ENCODE assay signal across 22 cellular contexts in genomic region chr6:136011475-136011874, GRCh38.
DNase-seq lines count a peak whose midpoint lies in the region; ATAC-seq and TF ChIP-seq lines count a peak whose summit lies in the region.
"Had no signal": no experiment of that assay in that cellular context is flagged by ENCODE, and none has a peak within 500 bp of the region (broad histone marks: within the 10 kb centered on the region; RNA-seq: fewer than 3 reads in every experiment).

No MANE protein-coding gene starts in this region.

- H4K8ac ChIP-seq in trophoblast cell (ENCODE audit: low read depth, low read length), result no peak overlapping the region

- H3K27me3 ChIP-seq in PC-9 (ENCODE audit: insufficient read depth, low read depth), result no peaks in the 10 kb centered on the region
- no peaks in the 10 kb centered on the region for H3K27me3 ChIP-seq in trophoblast cell (ENCODE audit: insufficient read depth, low read length)
- H3K27me3 ChIP-seq: BLaER1 treated with 17β-estradiol and CSF1 and Interleukin-3, amounts not matched to agents 10 nM and 100 nM; gastroesophageal sphincter; right lobe of liver; testis had no signal

- no peak overlapping the region for H2BK120ac ChIP-seq in trophoblast cell (ENCODE audit: insufficient read depth, low read length, poor library complexity)

- intact Hi-C loops in PC-9 (cut with micrococcal nuclease; ENCODE audit: unreplicated experiment), result no loop called here

- BruUV-seq in PC-9 (replicated peaks; lab: Mats Ljungman, UMichigan), result no TSS peak

- no peak overlapping the region for H2BK5ac ChIP-seq in trophoblast cell (ENCODE audit: low read depth, low read length, poor library complexity)

- H3K27ac ChIP-seq in PC-9 (no peak overlapping the region), trophoblast cell (ENCODE audit: low read depth, low read length) (no peak overlapping the region)
- H3K27ac ChIP-seq: BLaER1 treated with 17β-estradiol and CSF1 and Interleukin-3, amounts not matched to agents 10 nM and 100 nM; gastroesophageal sphincter; right lobe of liver; testis had no signal

- ATAC-seq in activated CD8-positive, alpha-beta memory T cell treated with anti-CD3 and anti-CD28 coated beads, Interleukin-2, amount 10 ng/mL, durations not matched to agents 7 days and 5 days, result no peak
- ATAC-seq: activated naive CD4-positive, alpha-beta T cell treated with anti-CD3 and anti-CD28 coated beads, Interleukin-2, amount 50 U/mL, for 72 hours; gastroesophageal sphincter; K562; naive thymus-derived CD4-positive, alpha-beta T cell; Panc1; right lobe of liver; stimulated activated effector memory CD8-positive, alpha-beta T cell treated with anti-CD3 and anti-CD28 coated beads, Interleukin-12 subunit alpha, Interleukin-12 subunit beta, amount 100 ng/mL, for 72 hours had no signal

- no peaks in the 10 kb centered on the region for H3K36me3 Mint-ChIP-seq in activated CD8-positive, alpha-beta memory T cell treated with anti-CD3 and anti-CD28 coated beads, Interleukin-2, amount 10 ng/mL, durations not matched to agents 7 days and 5 days
- H3K36me3 Mint-ChIP-seq in T-helper 2 cell treated with Interferon-gamma antibody and Interleukin-4, amounts not matched to agents 5 μg/mL and 100 μg/mL, for 36 hours (ENCODE audit: low read depth), result peaks cover 3% of the 10 kb centered on the region
- H3K36me3 Mint-ChIP-seq: brain; stimulated activated effector memory CD8-positive, alpha-beta T cell treated with anti-CD3 and anti-CD28 coated beads, Interleukin-12 subunit alpha, Interleukin-12 subunit beta, amount 100 ng/mL, for 72 hours had no signal

- H3K4me2 ChIP-seq in PC-9 (no peak overlapping the region), trophoblast cell (ENCODE audit: low read length) (no peak overlapping the region)

- no peak overlapping the region for H3K4me3 ChIP-seq in PC-9
- H3K4me3 ChIP-seq in fibroblast of mammary gland (ENCODE audit: control insufficient read depth, low read depth, low read length), result no peak overlapping the region
- no peak overlapping the region for H3K4me3 ChIP-seq in trophoblast cell (ENCODE audit: low read depth, low read length)
- H3K4me3 ChIP-seq: BLaER1 treated with 17β-estradiol and CSF1 and Interleukin-3, amounts not matched to agents 10 nM and 100 nM; gastroesophageal sphincter; K562; right lobe of liver; testis had no signal

- H4K12ac ChIP-seq in trophoblast cell (ENCODE audit: low read depth, low read length), result no peak overlapping the region

- CTCF ChIA-PET in PC-9 (lab: Charles Lee), result no interaction called here
- CTCF ChIA-PET in activated CD8-positive, alpha-beta memory T cell treated with anti-CD3 and anti-CD28 coated beads, Interleukin-2, amount 10 ng/mL, durations not matched to agents 7 days and 5 days (lab: Charles Lee), result no interaction called here

- no peak for TF ChIP-seq CTCF in PC-9 (conservative IDR thresholded peaks at IDR 0.05)
- no peak for TF ChIP-seq CTCF in fibroblast of mammary gland (conservative IDR thresholded peaks at IDR 0.05; ENCODE audit: control insufficient read depth, insufficient read depth, low read depth, low read length)

- no peak overlapping the region for H3K27ac Mint-ChIP-seq in activated CD8-positive, alpha-beta memory T cell treated with anti-CD3 and anti-CD28 coated beads, Interleukin-2, amount 10 ng/mL, durations not matched to agents 7 days and 5 days
- no peak overlapping the region for H3K27ac Mint-ChIP-seq in T-helper 2 cell treated with Interferon-gamma antibody and Interleukin-4, amounts not matched to agents 5 μg/mL and 100 μg/mL, for 36 hours
- H3K27ac Mint-ChIP-seq: activated naive CD4-positive, alpha-beta T cell treated with anti-CD3 and anti-CD28 coated beads, Interleukin-2, amount 50 U/mL, for 72 hours; stimulated activated effector memory CD8-positive, alpha-beta T cell treated with anti-CD3 and anti-CD28 coated beads, Interleukin-12 subunit alpha, Interleukin-12 subunit beta, amount 100 ng/mL, for 72 hours had no signal

- 0 out of 2 replicates have a peak overlapping the region, but pooled peaks have one; percentile 58 for H2AFZ ChIP-seq in PC-9
- no peak overlapping the region for H2AFZ ChIP-seq in trophoblast cell (ENCODE audit: insufficient read depth, low read length, poor library complexity)

- H3F3A ChIP-seq in PC-9 (ENCODE audit: insufficient read depth, low read depth), result no peaks in the 10 kb centered on the region

- no peak overlapping the region for H2BK12ac ChIP-seq in trophoblast cell (ENCODE audit: low read length)

- DNase-seq in SKM-1 treated with dmso at 0.1 percent for 144 hours (lab: John Stamatoyannopoulos, UW; ENCODE audit: unreplicated experiment) (peak; percentile 12), SKM-1 (lab: John Stamatoyannopoulos, UW; ENCODE audit: unreplicated experiment) (no peak), PC-9 (no peak), fibroblast of mammary gland (ENCODE audit: low read depth) (peak; percentile 57), trophoblast cell (peak; percentile 56 to 71), NCI-H1417 (lab: John Stamatoyannopoulos, UW) (no peak)
- no peak for DNase-seq in activated CD8-positive, alpha-beta memory T cell treated with anti-CD3 and anti-CD28 coated beads, Interleukin-2, amount 10 ng/mL, durations not matched to agents 7 days and 5 days
- DNase-seq in T-helper 2 cell treated with Interferon-gamma antibody and Interleukin-4, amounts not matched to agents 5 μg/mL and 100 μg/mL, for 36 hours (ENCODE audit: low spot score), result no peak
- DNase-seq: cortex of kidney; kidney; naive thymus-derived CD4-positive, alpha-beta T cell; NCI-H1930; right lobe of liver; T-helper 9 cell; testis had no signal

- H3K36me3 ChIP-seq in PC-9 (ENCODE audit: low read depth) (no peaks in the 10 kb centered on the region), trophoblast cell (ENCODE audit: control insufficient read depth in 1 of 2, insufficient read depth in 2 of 2, low read length in 2 of 2) (no peaks in the 10 kb centered on the region)
- H3K36me3 ChIP-seq: gastroesophageal sphincter, right lobe of liver had no signal

- H3K4me1 Mint-ChIP-seq in activated CD8-positive, alpha-beta memory T cell treated with anti-CD3 and anti-CD28 coated beads, Interleukin-2, amount 10 ng/mL, durations not matched to agents 7 days and 5 days, result no peaks in the 10 kb centered on the region
- H3K4me1 Mint-ChIP-seq in T-helper 2 cell treated with Interferon-gamma antibody and Interleukin-4, amounts not matched to agents 5 μg/mL and 100 μg/mL, for 36 hours (ENCODE audit: low read depth), result no peaks in the 10 kb centered on the region
- H3K4me1 Mint-ChIP-seq: stimulated activated effector memory CD8-positive, alpha-beta T cell treated with anti-CD3 and anti-CD28 coated beads, Interleukin-12 subunit alpha, Interleukin-12 subunit beta, amount 100 ng/mL, for 72 hours had no signal

- no CpG with 5 or more reads among the region's 2 CpGs for WGBS in trophoblast cell (ENCODE audit: extremely low coverage, insufficient coverage, insufficient read length)

- no peaks in the 10 kb centered on the region for H3K79me1 ChIP-seq in trophoblast cell (ENCODE audit: low read length)

- no peaks in the 10 kb centered on the region for H3K9me2 ChIP-seq in PC-9 (ENCODE audit: insufficient read depth)

- POLR2A ChIA-PET in PC-9 (lab: Charles Lee; ENCODE audit: unreplicated experiment), result no interaction called here

- no peak overlapping the region for H3K18ac ChIP-seq in trophoblast cell (ENCODE audit: low read length)

- peaks cover 2% of the 10 kb centered on the region for H3K9me3 Mint-ChIP-seq in activated CD8-positive, alpha-beta memory T cell treated with anti-CD3 and anti-CD28 coated beads, Interleukin-2, amount 10 ng/mL, durations not matched to agents 7 days and 5 days (ENCODE audit: low read depth)
- H3K9me3 Mint-ChIP-seq in T-helper 2 cell treated with Interferon-gamma antibody and Interleukin-4, amounts not matched to agents 5 μg/mL and 100 μg/mL, for 36 hours, result peaks cover 20% of the 10 kb centered on the region
- H3K9me3 Mint-ChIP-seq: stimulated activated effector memory CD8-positive, alpha-beta T cell treated with anti-CD3 and anti-CD28 coated beads, Interleukin-12 subunit alpha, Interleukin-12 subunit beta, amount 100 ng/mL, for 72 hours had no signal

- no peak overlapping the region for H3K23ac ChIP-seq in trophoblast cell (ENCODE audit: low read length)

- no peak overlapping the region for H3K4me3 Mint-ChIP-seq in activated CD8-positive, alpha-beta memory T cell treated with anti-CD3 and anti-CD28 coated beads, Interleukin-2, amount 10 ng/mL, durations not matched to agents 7 days and 5 days
- H3K4me3 Mint-ChIP-seq in T-helper 2 cell treated with Interferon-gamma antibody and Interleukin-4, amounts not matched to agents 5 μg/mL and 100 μg/mL, for 36 hours, result no peak overlapping the region
- H3K4me3 Mint-ChIP-seq: brain; naive thymus-derived CD4-positive, alpha-beta T cell; stimulated activated effector memory CD8-positive, alpha-beta T cell treated with anti-CD3 and anti-CD28 coated beads, Interleukin-12 subunit alpha, Interleukin-12 subunit beta, amount 100 ng/mL, for 72 hours had no signal

- no peak overlapping the region for H3K9ac ChIP-seq in trophoblast cell (ENCODE audit: low read length)
- H3K9ac ChIP-seq: BLaER1 treated with 17β-estradiol and CSF1 and Interleukin-3, amounts not matched to agents 10 nM and 100 nM had no signal

- H3K9me3 ChIP-seq in PC-9 (ENCODE audit: insufficient read depth, low read depth), result peaks cover 3% of the 10 kb centered on the region
- no peaks in the 10 kb centered on the region for H3K9me3 ChIP-seq in trophoblast cell (ENCODE audit: insufficient read depth, low read depth, low read length)
- H3K9me3 ChIP-seq: right lobe of liver, testis had no signal

- H4K91ac ChIP-seq in trophoblast cell (ENCODE audit: low read depth, low read length), result no peak overlapping the region

- H2AK5ac ChIP-seq in trophoblast cell (ENCODE audit: low read length), result no peak overlapping the region

- no peaks in the 10 kb centered on the region for H4K20me1 ChIP-seq in PC-9 (ENCODE audit: insufficient read depth)
- H4K20me1 ChIP-seq: BLaER1 treated with 17β-estradiol and CSF1 and Interleukin-3, amounts not matched to agents 10 nM and 100 nM had no signal

- no peak overlapping the region for H3K14ac ChIP-seq in trophoblast cell (ENCODE audit: low read length)

- peaks cover 33% of the 10 kb centered on the region for H3K27me3 Mint-ChIP-seq in activated CD8-positive, alpha-beta memory T cell treated with anti-CD3 and anti-CD28 coated beads, Interleukin-2, amount 10 ng/mL, durations not matched to agents 7 days and 5 days
- no peaks in the 10 kb centered on the region for H3K27me3 Mint-ChIP-seq in T-helper 2 cell treated with Interferon-gamma antibody and Interleukin-4, amounts not matched to agents 5 μg/mL and 100 μg/mL, for 36 hours (ENCODE audit: low read depth)

- H3K4ac ChIP-seq in trophoblast cell (ENCODE audit: low read depth, low read length), result no peak overlapping the region

- H3K79me2 ChIP-seq in PC-9 (ENCODE audit: low read depth), result no peaks in the 10 kb centered on the region
- no peaks in the 10 kb centered on the region for H3K79me2 ChIP-seq in trophoblast cell (ENCODE audit: control insufficient read depth, insufficient read depth, low read length, poor library complexity)

- H3K4me1 ChIP-seq in PC-9 (replicated peaks; ENCODE audit: insufficient read depth), result peaks cover 12% of the 10 kb centered on the region
- peaks cover 3 to 4% of the 10 kb centered on the region in 2 experiments for H3K4me1 ChIP-seq in trophoblast cell (ENCODE audit: control insufficient read depth in 1 of 2, insufficient read depth in 2 of 2, low read length in 2 of 2)
- H3K4me1 ChIP-seq: gastroesophageal sphincter, right lobe of liver had no signal

Comparison
In these comparisons a context has a peak if more than half of its experiments do, and no peak if none do; other contexts are left out.
1. DNase-seq: peak in SKM-1 treated with dmso at 0.1 percent for 144 hours (single experiment), fibroblast of mammary gland (single experiment) and trophoblast cell (2 of 2); none in SKM-1 (single experiment), PC-9 (0 of 2), activated CD8-positive, alpha-beta memory T cell treated with anti-CD3 and anti-CD28 coated beads, Interleukin-2, amount 10 ng/mL, durations not matched to agents 7 days and 5 days (single experiment), NCI-H1417 (0 of 3) and T-helper 2 cell treated with Interferon-gamma antibody and Interleukin-4, amounts not matched to agents 5 μg/mL and 100 μg/mL, for 36 hours (single experiment).